ENCODE assay signal across 9 cellular contexts in the genomic region with DNA sequence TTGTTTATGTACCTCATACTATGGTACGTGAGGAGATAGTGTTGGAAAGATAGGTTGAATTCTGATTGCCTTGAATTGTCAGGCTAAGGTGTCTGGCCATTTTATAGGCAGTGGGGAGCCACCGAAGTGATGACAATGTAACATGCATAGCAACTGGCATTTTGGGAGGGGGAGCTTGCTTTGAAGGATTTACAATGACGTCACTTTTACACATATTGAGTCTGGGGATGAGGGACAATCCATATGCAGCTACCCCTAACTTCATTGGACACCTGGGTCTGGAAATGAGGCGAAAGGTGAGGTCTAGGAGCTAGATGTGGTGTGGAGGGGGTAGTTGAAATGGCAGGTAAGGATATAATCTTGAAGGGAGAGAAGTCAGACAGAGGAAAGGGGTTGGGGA. TPM values are rescaled to one million over a fixed set of nuclear protein-coding genes. Genes with fewer than 3 reads are reported as not detected.
"Had no signal": no experiment of that assay in that cellular context is flagged by ENCODE, and none has a peak within 500 bp of the region (broad histone marks: within the 10 kb centered on the region; RNA-seq: fewer than 3 reads in every experiment).

No MANE protein-coding gene starts in this region.

- H3K4me3 Mint-ChIP-seq: IgD-negative memory B cell had no signal

- H3K27ac ChIP-seq: HL-60, KMS-11 had no signal

- FAIRE-seq: HTR-8/SVneo had no signal

- DNase-seq: IMR-90, Karpas-422, KBM-7, KG1 had no signal

- H3K4me2 ChIP-seq: KMS-11 had no signal

- H3K36me3 Mint-ChIP-seq: IgD-negative memory B cell had no signal

- H3K9me3 Mint-ChIP-seq: IgD-negative memory B cell had no signal

- H3K9ac ChIP-seq: KMS-11 had no signal

- H3K27me3 Mint-ChIP-seq: IgD-negative memory B cell had no signal

- H3K4me1 Mint-ChIP-seq: IgD-negative memory B cell had no signal

- H3K27ac Mint-ChIP-seq: IgD-negative memory B cell had no signal

RNA-seq across cellular contexts. Expression of a gene that starts 7.7 kb away (rescaled TPM):
- total RNA-seq: HT-29, IMR-90 had no signal
- polyA plus RNA-seq: IMR-90 had no signal
